ENCODE assay signal across 2 cellular contexts in the genomic region with DNA sequence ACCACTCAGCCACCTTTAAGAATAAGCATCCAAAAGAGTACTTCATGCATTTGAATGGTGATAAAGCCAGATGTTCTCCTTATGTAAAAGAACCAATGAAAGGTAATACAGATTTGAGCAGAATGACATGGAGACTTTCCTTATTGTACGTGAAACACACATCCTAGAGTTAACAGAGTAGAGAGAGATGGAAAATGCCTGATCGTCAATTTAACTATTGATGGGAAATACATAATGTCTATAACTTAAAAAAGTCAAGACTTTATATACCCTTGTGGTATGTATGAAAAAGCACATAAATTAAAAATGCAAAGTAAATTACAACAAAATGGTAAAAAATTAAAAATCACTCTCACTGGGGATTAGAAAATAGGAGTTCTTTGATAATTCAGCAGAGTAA.
TF ChIP-seq lines count a peak whose summit lies in the region.

No MANE protein-coding gene starts in this region.

TF ChIP-seq in A549, 52 proteins besides CTCF, POLR2A, EP300 and RAD21:
- TF ChIP-seq BHLHE40 (IDR thresholded peaks at IDR 0.05; ENCODE audit: low read depth, low read length) (no peak), MAFK (IDR thresholded peaks at IDR 0.05; ENCODE audit: partially characterized antibody) (peak; percentile 67), HDAC2 (IDR thresholded peaks at IDR 0.05) (no peak), RCOR1 (IDR thresholded peaks at IDR 0.05; ENCODE audit: low read depth, low read length) (no peak)
- TF ChIP-seq, protein P1, sequence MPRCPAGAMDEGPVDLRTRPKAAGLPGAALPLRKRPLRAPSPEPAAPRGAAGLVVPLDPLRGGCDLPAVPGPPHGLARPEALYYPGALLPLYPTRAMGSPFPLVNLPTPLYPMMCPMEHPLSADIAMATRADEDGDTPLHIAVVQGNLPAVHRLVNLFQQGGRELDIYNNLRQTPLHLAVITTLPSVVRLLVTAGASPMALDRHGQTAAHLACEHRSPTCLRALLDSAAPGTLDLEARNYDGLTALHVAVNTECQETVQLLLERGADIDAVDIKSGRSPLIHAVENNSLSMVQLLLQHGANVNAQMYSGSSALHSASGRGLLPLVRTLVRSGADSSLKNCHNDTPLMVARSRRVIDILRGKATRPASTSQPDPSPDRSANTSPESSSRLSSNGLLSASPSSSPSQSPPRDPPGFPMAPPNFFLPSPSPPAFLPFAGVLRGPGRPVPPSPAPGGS (IDR thresholded peaks at IDR 0.05) = no peak

TF ChIP-seq in IMR-90, 13 proteins besides CTCF, POLR2A, EP300 and RAD21:
- peak; percentile 41; the same call in 1 of the 2 replicates for TF ChIP-seq MAFK (IDR thresholded peaks at IDR 0.05; ENCODE audit: low read depth, low read length)
- no peak for TF ChIP-seq SMC3 (IDR thresholded peaks at IDR 0.05; ENCODE audit: low read depth, low read length)
- TF ChIP-seq, protein P2, sequence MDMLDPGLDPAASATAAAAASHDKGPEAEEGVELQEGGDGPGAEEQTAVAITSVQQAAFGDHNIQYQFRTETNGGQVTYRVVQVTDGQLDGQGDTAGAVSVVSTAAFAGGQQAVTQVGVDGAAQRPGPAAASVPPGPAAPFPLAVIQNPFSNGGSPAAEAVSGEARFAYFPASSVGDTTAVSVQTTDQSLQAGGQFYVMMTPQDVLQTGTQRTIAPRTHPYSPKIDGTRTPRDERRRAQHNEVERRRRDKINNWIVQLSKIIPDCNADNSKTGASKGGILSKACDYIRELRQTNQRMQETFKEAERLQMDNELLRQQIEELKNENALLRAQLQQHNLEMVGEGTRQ (IDR thresholded peaks at IDR 0.05; ENCODE audit: low read depth, low read length) = no peak
